ENCODE assay signal across 8 cellular contexts in genomic region chr19:34120846-34121639, GRCh38. TPM values are rescaled to one million over a fixed set of nuclear protein-coding genes. Genes with fewer than 3 reads are reported as not detected.
DNase-seq lines count a peak whose midpoint lies in the region; ATAC-seq, FAIRE-seq and TF ChIP-seq lines count a peak whose summit lies in the region.

No MANE protein-coding gene starts in this region.

- H3K79me2 ChIP-seq in HepG2 (ENCODE audit: insufficient read depth, low read length), result no peaks in the 10 kb centered on the region

- BruUV-seq in HepG2 (replicated peaks; lab: Mats Ljungman, UMichigan), result no TSS peak

- no peak overlapping the region for H2AFZ ChIP-seq in HepG2 (ENCODE audit: low read length)

- TF ChIP-seq POLR2A in HepG2 (IDR thresholded peaks at IDR 0.05; ENCODE audit: insufficient read depth in 1 of 2, low read depth in 2 of 2, low read length in 2 of 2), result no peak

- POLR2A ChIA-PET in HEK293T (lab: Yijun Ruan, JAX), result interaction anchor here (3.2 kb wide), 1 partner anchor 14 kb away, joined by 9 read pairs; no protein-coding TSS in a partner anchor
- POLR2A ChIA-PET in HepG2 (lab: Yijun Ruan, JAX), result no interaction called here

- intact Hi-C loops in HepG2 (cut with micrococcal nuclease; ENCODE audit: unreplicated experiment), result loop anchor here (1.0 kb wide), 1 partner anchor 24 kb away; no protein-coding TSS in a partner anchor

- H4K20me1 ChIP-seq in HepG2 (ENCODE audit: insufficient read depth, low read length), result no peaks in the 10 kb centered on the region

- H3K9ac ChIP-seq in HepG2 (ENCODE audit: insufficient read depth, low read depth, low read length), result no peak overlapping the region

- H3K36me3 ChIP-seq in HepG2 (replicated peaks in 1 of 2; ENCODE audit: control insufficient read depth in 1 of 2, insufficient read depth in 2 of 2, low read length in 2 of 2), result no peaks in the 10 kb centered on the region

- peaks cover 15% of the 10 kb centered on the region; the same call in 1 of the 2 replicates for H3K4me1 ChIP-seq in HepG2 (ENCODE audit: insufficient read depth, low read length)

- ATAC-seq in HepG2 (no peak), HG03354 (IDR thresholded peaks at IDR 0.05; ENCODE audit: poor library complexity, severe bottlenecking, unreplicated experiment) (no peak)

- in situ Hi-C loops in astrocyte of the spinal cord (cut with HindIII; ENCODE audit: low sequenced_read_pairs) (no loop called here), HepG2 (cut with HindIII; ENCODE audit: extremely low pct_ligation_motif_present, low pct_unique_long_range_greater_than_20kb) (no loop called here)

- H3K4me3 ChIP-seq in astrocyte of the spinal cord (ENCODE audit: low read depth, low read length), result no peak overlapping the region
- H3K4me3 ChIP-seq in HepG2 (replicated peaks in 1 of 3; ENCODE audit: insufficient read depth in 1 of 3, low read depth in 2 of 3, low read length in 3 of 3), result no peak overlapping the region

- FAIRE-seq in HepG2 (lab: Jason Lieb, UNC), result peak; percentile 74

- peaks cover 0 to 5% of the 10 kb centered on the region in 2 experiments; a peak in 1 of 5 replicates for H3K27me3 ChIP-seq in HepG2 (ENCODE audit: control insufficient read depth in 1 of 2, insufficient read depth in 2 of 2, low read length in 2 of 2)

- peak; percentile 43; the same call in 1 of the 2 replicates for TF ChIP-seq RAD21 in HepG2 (CRISPR knock-in tag; IDR thresholded peaks at IDR 0.05)

- TF ChIP-seq EP300 in HepG2 (IDR thresholded peaks at IDR 0.05; ENCODE audit: low read depth in 2 of 2, low read length in 2 of 2) (no peak), HepG2 (CRISPR knock-in tag; IDR thresholded peaks at IDR 0.05; ENCODE audit: borderline replicate concordance) (no peak)

- CTCF ChIA-PET in HEK293T (lab: Yijun Ruan, JAX), result interaction anchor here (0.7 to 2.3 kb wide), 3 partner anchors 11 to 20 kb away, joined by 3 to 7 read pairs (median 4); no protein-coding TSS in a partner anchor
- CTCF ChIA-PET in HepG2 (lab: Yijun Ruan, JAX; ENCODE audit: low intra/inter-chr PET ratio, low total read pairs), result interaction anchor here (1.6 to 2.4 kb wide), 3 partner anchors 25 to 100 kb away, joined by 3 to 42 read pairs (median 5); no protein-coding TSS in a partner anchor

- H3K9me3 ChIP-seq in HepG2 (ENCODE audit: low read length), result no peaks in the 10 kb centered on the region

- H3K27ac ChIP-seq in C4-2B, result no peak overlapping the region
- no peak overlapping the region for H3K27ac ChIP-seq in HepG2 (ENCODE audit: extremely low read length, insufficient read depth, low read length)

- DNase-seq in HEK293T (ENCODE audit: extremely low spot score) (peak; percentile 61), T-helper 1 cell (peak; percentile 10 to 55 (median 24)), astrocyte of the spinal cord (ENCODE audit: low read depth, low spot score) (peak; percentile 48), HepG2 (ENCODE audit: low spot score) (peak; percentile 30), stromal cell of bone marrow (ENCODE audit: low read depth) (peak; percentile 33), NCI-H187 (lab: John Stamatoyannopoulos, UW) (no peak)

- no peak overlapping the region for H3K4me2 ChIP-seq in HepG2 (ENCODE audit: low read depth, low read length)

- TF ChIP-seq CTCF in C4-2B (conservative IDR thresholded peaks at IDR 0.05), result peak; percentile 83
- peak; percentile 90 for TF ChIP-seq CTCF in astrocyte of the spinal cord (IDR thresholded peaks at IDR 0.05; ENCODE audit: low read depth, low read length)
- peak; percentile 67 for TF ChIP-seq CTCF in HepG2 (CRISPR knock-in tag; IDR thresholded peaks at IDR 0.05)

- 25% methylated on average over 8 of the region's 8 CpGs for WGBS in HepG2 (ENCODE audit: low lambda C conversion rate)

TF ChIP-seq in HEK293T, 16 proteins besides CTCF, POLR2A, EP300 and RAD21:
- TF ChIP-seq FOXK2 (IDR thresholded peaks at IDR 0.05) (no peak), L3MBTL2 (conservative IDR thresholded peaks at IDR 0.05) (no peak), CTBP1 (IDR thresholded peaks at IDR 0.05; ENCODE audit: borderline replicate concordance) (no peak), ARNT (IDR thresholded peaks at IDR 0.05) (no peak), SUZ12 (IDR thresholded peaks at IDR 0.05) (no peak), BHLHE40 (IDR thresholded peaks at IDR 0.05; ENCODE audit: borderline replicate concordance) (no peak), SP1 (IDR thresholded peaks at IDR 0.05) (no peak), LEF1 (IDR thresholded peaks at IDR 0.05; ENCODE audit: borderline replicate concordance) (no peak), PKNOX1 (IDR thresholded peaks at IDR 0.05) (no peak), FOXA1 (IDR thresholded peaks at IDR 0.05) (no peak), ZNF384 (IDR thresholded peaks at IDR 0.05) (no peak), TARDBP (IDR thresholded peaks at IDR 0.05) (no peak), FOXM1 (IDR thresholded peaks at IDR 0.05; ENCODE audit: borderline replicate concordance) (no peak), NFRKB (IDR thresholded peaks at IDR 0.05) (no peak)

TF ChIP-seq in HepG2, 621 proteins besides CTCF, POLR2A, EP300 and RAD21:
- TF ChIP-seq SMC3 (IDR thresholded peaks at IDR 0.05; ENCODE audit: low read length), result peak; percentile 77
- no peak for TF ChIP-seq HOXA3 (CRISPR knock-in tag; IDR thresholded peaks at IDR 0.05)
- TF ChIP-seq ZNF33B (CRISPR knock-in tag; IDR thresholded peaks at IDR 0.05), result no peak
- TF ChIP-seq MAFK (conservative IDR thresholded peaks at IDR 0.05 in 1 of 2, IDR thresholded peaks at IDR 0.05 in 1 of 2; ENCODE audit: low read length in 2 of 2), result no peak
- no peak for TF ChIP-seq ARID2 (CRISPR knock-in tag; IDR thresholded peaks at IDR 0.05; ENCODE audit: borderline replicate concordance)
- no peak for TF ChIP-seq HES4 (CRISPR knock-in tag; IDR thresholded peaks at IDR 0.05; ENCODE audit: borderline replicate concordance)
- TF ChIP-seq STAG1 (CRISPR knock-in tag; IDR thresholded peaks at IDR 0.05), result peak; percentile 59
- no peak for TF ChIP-seq ZNF367 (CRISPR knock-in tag; IDR thresholded peaks at IDR 0.05; ENCODE audit: borderline replicate concordance)
- TF ChIP-seq ZNF557 (CRISPR knock-in tag; IDR thresholded peaks at IDR 0.05), result no peak
- TF ChIP-seq ELK4 (CRISPR knock-in tag; IDR thresholded peaks at IDR 0.05; ENCODE audit: borderline replicate concordance), result no peak
TF ChIP-seq in HepG2: peak in this region for 2.

RNA-seq across cellular contexts. Expression of gene LSM14A, which starts 51.3 kb away (rescaled TPM):
- 83.6 and 109 TPM in 2 replicates for total RNA-seq in HepG2 (2016; rRNA removed; fragmentation: Illumina TruSeq; extraction: Trizol)
- 79.6 and 86.8 TPM in 2 replicates for total RNA-seq in HepG2 (2016; cell fraction: cytosol; rRNA removed; fragmentation: Illumina TruSeq; extraction: Trizol; ENCODE audit: low read depth)
- 89.2 and 94.7 TPM in 2 replicates for total RNA-seq in HepG2 (2016; cell fraction: insoluble cytoplasmic fraction; rRNA removed; fragmentation: Illumina TruSeq; extraction: Trizol)
- 169 and 188 TPM in 2 replicates for total RNA-seq in HepG2 (2016; cell fraction: membrane; rRNA removed; fragmentation: Illumina TruSeq; extraction: Trizol)
- total RNA-seq in HepG2 (2016; cell fraction: nucleus; rRNA removed; fragmentation: Illumina TruSeq; extraction: Trizol), result 40.2 and 49.9 TPM in 2 replicates
- 62.4 and 77.0 TPM in 2 replicates for polyA plus RNA-seq in HepG2 (2011; rRNA removed)
- polyA plus RNA-seq in HepG2 (2011; cell fraction: cytosol; rRNA removed), result 52.2 and 64.2 TPM in 2 replicates
- polyA plus RNA-seq in HepG2 (2011; cell fraction: nucleus; rRNA removed), result 37.8 and 45.4 TPM in 2 replicates
- polyA plus RNA-seq in HepG2 (2012), result 77.5 and 77.9 TPM in 2 replicates
- 124 and 135 TPM in 2 replicates for polyA plus RNA-seq in HepG2 (2016; cell fraction: cytosol; fragmentation: Illumina TruSeq; extraction: Trizol; ENCODE audit: low read depth)
- 149 and 181 TPM in 2 replicates for polyA plus RNA-seq in HepG2 (2016; cell fraction: insoluble cytoplasmic fraction; fragmentation: Illumina TruSeq; extraction: Trizol; ENCODE audit: low read depth)
- 172 and 199 TPM in 2 replicates for polyA plus RNA-seq in HepG2 (2016; cell fraction: membrane; fragmentation: Illumina TruSeq; extraction: Trizol; ENCODE audit: low read depth)
- polyA plus RNA-seq in HepG2 (2016; cell fraction: nucleus; fragmentation: Illumina TruSeq; extraction: Trizol; ENCODE audit: insufficient read depth, low read depth), result 67.0 and 73.1 TPM in 2 replicates
- 166 and 255 TPM in 2 replicates for polyA minus RNA-seq in HepG2 (2011; rRNA and poly(A)+ RNA removed; ENCODE audit: low replicate concordance)
- 61.4 and 69.0 TPM in 2 replicates for polyA minus RNA-seq in HepG2 (2011; cell fraction: cytosol; rRNA and poly(A)+ RNA removed)
- 87.8 and 114 TPM in 2 replicates for polyA minus RNA-seq in HepG2 (2011; cell fraction: nucleus; rRNA and poly(A)+ RNA removed)

Comparison
In these comparisons a context has a peak if more than half of its experiments do, and no peak if none do; other contexts are left out.
1. DNase-seq: peak in HEK293T (single experiment), T-helper 1 cell (5 of 5), astrocyte of the spinal cord (single experiment), HepG2 (single experiment) and stromal cell of bone marrow (single experiment); none in NCI-H187 (0 of 2).
2. Peak in every context shown above with its lines, with median percentiles within 50 percentile points of each other: CTCF ChIP-seq.